15 cellular contexts compared by ENCODE assay signal in genomic region chr7:13276977-13277376, GRCh38.
A peak's percentile ranks its signal among the peaks of the same experiment; 100 is the strongest.
DNase-seq lines count a peak whose midpoint lies in the region; ATAC-seq and TF ChIP-seq lines count a peak whose summit lies in the region.
"Had no signal": no experiment of that assay in that cellular context is flagged by ENCODE, and none has a peak within 500 bp of the region (broad histone marks: within the 10 kb centered on the region; RNA-seq: fewer than 3 reads in every experiment).

No MANE protein-coding gene starts in this region.

- H3K4me1 Mint-ChIP-seq in Calu3 (ENCODE audit: low read depth, unreplicated experiment): no peaks in the 10 kb centered on the region
- H3K4me1 Mint-ChIP-seq in activated naive CD8-positive, alpha-beta T cell treated with anti-CD3 and anti-CD28 coated beads, Interleukin-2, amount 50 U/mL, for 24 hours: no peaks in the 10 kb centered on the region
- H3K4me1 Mint-ChIP-seq: activated B cell treated with CpG ODN at 0.5 μM for 24 hours had no signal

- H3K4me3 ChIP-seq in kidney epithelial cell (ENCODE audit: low read depth, low read length): no peak overlapping the region

- H3K36me3 ChIP-seq in kidney epithelial cell (ENCODE audit: control insufficient read depth, insufficient read depth, low read length): no peaks in the 10 kb centered on the region

- no peak overlapping the region for H3K4me3 Mint-ChIP-seq in Calu3 (ENCODE audit: low read depth, unreplicated experiment)
- no peak overlapping the region for H3K4me3 Mint-ChIP-seq in activated naive CD8-positive, alpha-beta T cell treated with anti-CD3 and anti-CD28 coated beads, Interleukin-2, amount 50 U/mL, for 24 hours
- H3K4me3 Mint-ChIP-seq: activated B cell treated with CpG ODN at 0.5 μM for 24 hours; activated T-helper 1 cell treated with anti-CD3 and anti-CD28 coated beads, Interleukin-12 subunit alpha, Interleukin-12 subunit beta, Interleukin-2, Interleukin-4 antibody, amounts not matched to agents 30 ng/mL and 10 ng/mL and 1 ng/mL, durations not matched to agents 14 hours and 24 hours and 36 hours; natural killer cell treated with Interleukin-12 subunit alpha and Interleukin-12 subunit beta and Interleukin-15 and Interleukin-18, amount 100 ng/mL, for 72 hours had no signal

- H3K36me3 Mint-ChIP-seq in Calu3 (ENCODE audit: insufficient read depth, unreplicated experiment): no peaks in the 10 kb centered on the region
- no peaks in the 10 kb centered on the region for H3K36me3 Mint-ChIP-seq in activated naive CD8-positive, alpha-beta T cell treated with anti-CD3 and anti-CD28 coated beads, Interleukin-2, amount 50 U/mL, for 24 hours (ENCODE audit: low read depth)
- H3K36me3 Mint-ChIP-seq: natural killer cell treated with Interleukin-12 subunit alpha and Interleukin-12 subunit beta and Interleukin-15 and Interleukin-18, amount 100 ng/mL, for 72 hours had no signal

- no peaks in the 10 kb centered on the region for H3K27me3 ChIP-seq in kidney epithelial cell (ENCODE audit: control insufficient read depth, insufficient read depth, low read length)

- intact Hi-C loops in Calu3 (cut with micrococcal nuclease; ENCODE audit: unreplicated experiment): no loop called here

- DNase-seq in Calu3: no peak
- DNase-seq in HCEC 1CT: peak; percentile 4
- DNase-seq in kidney epithelial cell (ENCODE audit: low read depth): no peak
- no peak for DNase-seq in activated naive CD8-positive, alpha-beta T cell treated with anti-CD3 and anti-CD28 coated beads, Interleukin-2, amount 50 U/mL, for 24 hours
- DNase-seq in retina: no peak
- no peak for DNase-seq in A172 (ENCODE audit: low spot score)
- DNase-seq: activated B cell treated with CpG ODN at 0.5 μM for 24 hours; caudate nucleus; EL; NCI-H2171; stimulated activated naive CD4-positive, alpha-beta T cell treated with Interleukin-2 at 50 U/mL for 16 hours had no signal

- TF ChIP-seq CTCF in Calu3 (IDR thresholded peaks at IDR 0.05; ENCODE audit: unreplicated experiment): peak; percentile 77
- peak; percentile 73 for TF ChIP-seq CTCF in VCaP (conservative IDR thresholded peaks at IDR 0.05)
- peak; percentile 42 for TF ChIP-seq CTCF in kidney epithelial cell (IDR thresholded peaks at IDR 0.05; ENCODE audit: insufficient read depth, low read length, poor library complexity, severe bottlenecking)

- CTCF ChIA-PET in Calu3 (lab: Charles Lee): no interaction called here

- BruUV-seq in Calu3 (replicated peaks; lab: Mats Ljungman, UMichigan): no TSS peak

- H3K27me3 Mint-ChIP-seq in Calu3 (ENCODE audit: unreplicated experiment): no peaks in the 10 kb centered on the region
- peaks cover 14% of the 10 kb centered on the region for H3K27me3 Mint-ChIP-seq in activated naive CD8-positive, alpha-beta T cell treated with anti-CD3 and anti-CD28 coated beads, Interleukin-2, amount 50 U/mL, for 24 hours
- H3K27me3 Mint-ChIP-seq: activated B cell treated with CpG ODN at 0.5 μM for 24 hours; natural killer cell treated with Interleukin-12 subunit alpha and Interleukin-12 subunit beta and Interleukin-15 and Interleukin-18, amount 100 ng/mL, for 72 hours had no signal

- ATAC-seq in activated naive CD8-positive, alpha-beta T cell treated with anti-CD3 and anti-CD28 coated beads, Interleukin-2, amount 50 U/mL, for 24 hours: no peak
- ATAC-seq in GM21717 (IDR thresholded peaks at IDR 0.05; ENCODE audit: unreplicated experiment): no peak
- ATAC-seq: natural killer cell treated with Interleukin-12 subunit alpha and Interleukin-12 subunit beta and Interleukin-15 and Interleukin-18, amount 100 ng/mL, for 72 hours had no signal

- no peak overlapping the region for H3K27ac ChIP-seq in VCaP

- peaks cover 3% of the 10 kb centered on the region for H3K9me3 Mint-ChIP-seq in Calu3 (ENCODE audit: low read depth, unreplicated experiment)
- H3K9me3 Mint-ChIP-seq in activated naive CD8-positive, alpha-beta T cell treated with anti-CD3 and anti-CD28 coated beads, Interleukin-2, amount 50 U/mL, for 24 hours: no peaks in the 10 kb centered on the region
- H3K9me3 Mint-ChIP-seq: activated B cell treated with CpG ODN at 0.5 μM for 24 hours; activated T-helper 1 cell treated with anti-CD3 and anti-CD28 coated beads, Interleukin-12 subunit alpha, Interleukin-12 subunit beta, Interleukin-2, Interleukin-4 antibody, amounts not matched to agents 30 ng/mL and 10 ng/mL and 1 ng/mL, durations not matched to agents 14 hours and 24 hours and 36 hours; natural killer cell treated with Interleukin-12 subunit alpha and Interleukin-12 subunit beta and Interleukin-15 and Interleukin-18, amount 100 ng/mL, for 72 hours had no signal

- H3K27ac Mint-ChIP-seq in Calu3 (ENCODE audit: unreplicated experiment): no peak overlapping the region
- H3K27ac Mint-ChIP-seq in activated naive CD8-positive, alpha-beta T cell treated with anti-CD3 and anti-CD28 coated beads, Interleukin-2, amount 50 U/mL, for 24 hours: no peak overlapping the region
- H3K27ac Mint-ChIP-seq: activated B cell treated with CpG ODN at 0.5 μM for 24 hours; activated T-helper 1 cell treated with anti-CD3 and anti-CD28 coated beads, Interleukin-12 subunit alpha, Interleukin-12 subunit beta, Interleukin-2, Interleukin-4 antibody, amounts not matched to agents 30 ng/mL and 10 ng/mL and 1 ng/mL, durations not matched to agents 14 hours and 24 hours and 36 hours; natural killer cell treated with Interleukin-12 subunit alpha and Interleukin-12 subunit beta and Interleukin-15 and Interleukin-18, amount 100 ng/mL, for 72 hours had no signal
